ENCODE assay signal across 10 cellular contexts in genomic region chr15:90230610-90231009, GRCh38. TPM values are rescaled to one million over a fixed set of nuclear protein-coding genes. Genes with fewer than 3 reads are reported as not detected.
DNase-seq lines count a peak whose midpoint lies in the region; ATAC-seq, FAIRE-seq and TF ChIP-seq lines count a peak whose summit lies in the region.
"Had no signal": no experiment of that assay in that cellular context is flagged by ENCODE, and none has a peak within 500 bp of the region (broad histone marks: within the 10 kb centered on the region; RNA-seq: fewer than 3 reads in every experiment).

No MANE protein-coding gene starts in this region.

- H3K9me3 ChIP-seq in body of pancreas: no peaks in the 10 kb centered on the region
- H3K9me3 ChIP-seq in naive thymus-derived CD4-positive, alpha-beta T cell (ENCODE audit: control insufficient read depth in 2 of 3, low read length in 3 of 3): no peaks in the 10 kb centered on the region

- TF ChIP-seq CTCF in 22Rv1 (IDR thresholded peaks at IDR 0.05) (no peak), body of pancreas (IDR thresholded peaks at IDR 0.05) (no peak)

- no peak for TF ChIP-seq POLR2A in GM12891 (IDR thresholded peaks at IDR 0.05; ENCODE audit: low read depth, low read length)
- no peak for TF ChIP-seq POLR2A in body of pancreas (IDR thresholded peaks at IDR 0.05)

- peak overlapping the region; percentile 87 to 95 (median 92) for H3K4me3 Mint-ChIP-seq in naive thymus-derived CD4-positive, alpha-beta T cell

- H3K9me3 Mint-ChIP-seq in naive thymus-derived CD4-positive, alpha-beta T cell: no peaks in the 10 kb centered on the region

- H3K4me1 Mint-ChIP-seq in naive thymus-derived CD4-positive, alpha-beta T cell: peaks cover 36 to 57% (median 51%) of the 10 kb centered on the region in 7 donors

- FAIRE-seq in GM12891 (lab: Jason Lieb, UNC): no peak

- no peaks in the 10 kb centered on the region for H3K27me3 Mint-ChIP-seq in naive thymus-derived CD4-positive, alpha-beta T cell

- H3K4me3 ChIP-seq in body of pancreas: no peak overlapping the region
- peak overlapping the region; percentile 92 for H3K4me3 ChIP-seq in naive thymus-derived CD4-positive, alpha-beta T cell (ENCODE audit: low read length)

- intact Hi-C loops in body of pancreas (cut with DNase I): no loop called here
- intact Hi-C loops in naive thymus-derived CD4-positive, alpha-beta T cell (cut with micrococcal nuclease): loop anchor here (1.0 to 5.0 kb wide), 12 partner anchors 11 to 898 kb away; partner anchors contain the start of genes AP3S2 (in 2 of the 2), POLG (in 1 of the 2) and SEMA4B (in 1 of the 2)

- in situ Hi-C loops in G401 (cut with HindIII; ENCODE audit: low sequenced_read_pairs): no loop called here

- H3K27ac ChIP-seq in 22Rv1 (peak overlapping the region; percentile 86), body of pancreas (peak overlapping the region; percentile 93 to 98 (median 95))
- peak overlapping the region; percentile 99 for H3K27ac ChIP-seq in naive thymus-derived CD4-positive, alpha-beta T cell (ENCODE audit: low read depth, low read length)

- POLR2A ChIA-PET in naive thymus-derived CD4-positive, alpha-beta T cell (lab: Charles Lee): interaction anchor here (0.7 to 7.8 kb wide), 9 partner anchors 8 to 1142 kb away, joined by 3 to 95 read pairs (median 9); partner anchors contain the start of genes ABHD2, NGRN, SEMA4B and TTLL13

- ATAC-seq in body of pancreas (no peak), HG03439 (IDR thresholded peaks at IDR 0.05; ENCODE audit: unreplicated experiment) (no peak), HG03571 (IDR thresholded peaks at IDR 0.05; ENCODE audit: unreplicated experiment) (no peak)
- ATAC-seq in naive thymus-derived CD4-positive, alpha-beta T cell: no peak

- H3K4me1 ChIP-seq in body of pancreas: peaks cover 79% of the 10 kb centered on the region
- H3K4me1 ChIP-seq in naive thymus-derived CD4-positive, alpha-beta T cell (ENCODE audit: control insufficient read depth in 2 of 2, insufficient read depth in 2 of 2, low read length in 2 of 2): peaks cover 39 to 43% of the 10 kb centered on the region in 2 donors

- H3K36me3 ChIP-seq in body of pancreas (replicated peaks in 1 of 2; ENCODE audit: insufficient read depth in 1 of 2, low read depth in 2 of 2): peaks cover 0 to 12% of the 10 kb centered on the region in 2 donors
- peaks cover 7 to 39% (median 23%) of the 10 kb centered on the region in 3 experiments for H3K36me3 ChIP-seq in naive thymus-derived CD4-positive, alpha-beta T cell (ENCODE audit: control insufficient read depth in 2 of 3, insufficient read depth in 3 of 3, low read length in 3 of 3)

- 44% methylated on average over 7 to 8 of the region's 8 CpGs for WGBS in body of pancreas, 2 donors

- CTCF ChIA-PET in naive thymus-derived CD4-positive, alpha-beta T cell (lab: Charles Lee): interaction anchor here (0.6 to 1.3 kb wide), 3 partner anchors 28 to 112 kb away, joined by 3 to 4 read pairs (median 3); no protein-coding TSS in a partner anchor

- H3K27me3 ChIP-seq in body of pancreas: no peaks in the 10 kb centered on the region
- no peaks in the 10 kb centered on the region for H3K27me3 ChIP-seq in naive thymus-derived CD4-positive, alpha-beta T cell (ENCODE audit: control insufficient read depth in 2 of 2, insufficient read depth in 2 of 2, low read length in 2 of 2)

- no peak for DNase-seq in GM12891 (ENCODE audit: insufficient read length, low spot score)
- DNase-seq in body of pancreas: no peak
- DNase-seq in naive thymus-derived CD4-positive, alpha-beta T cell: no peak
- DNase-seq in NCI-H187 (lab: John Stamatoyannopoulos, UW): no peak
- DNase-seq in G401 (ENCODE audit: low spot score): no peak
- DNase-seq: SW 1271 had no signal

- peaks cover 0 to 23% (median 16%) of the 10 kb centered on the region in 5 donors for H3K36me3 Mint-ChIP-seq in naive thymus-derived CD4-positive, alpha-beta T cell

- peak overlapping the region; percentile 96 to 100 (median 98) for H3K27ac Mint-ChIP-seq in naive thymus-derived CD4-positive, alpha-beta T cell

TF ChIP-seq in GM12891, 5 proteins besides CTCF, POLR2A, EP300 and RAD21:
- TF ChIP-seq TAF1 (IDR thresholded peaks at IDR 0.05; ENCODE audit: low read depth, low read length) (no peak), POU2F2 (IDR thresholded peaks at IDR 0.05; ENCODE audit: low read depth, low read length) (0 out of 2 replicates have a peak, but pooled peaks have one; percentile 15), SPI1 (IDR thresholded peaks at IDR 0.05; ENCODE audit: low read depth, low read length) (no peak), POLR2AphosphoS5 (IDR thresholded peaks at IDR 0.05; ENCODE audit: low read depth, low read length) (no peak), PAX5 (IDR thresholded peaks at IDR 0.05; ENCODE audit: insufficient read depth, low read length, severe bottlenecking) (no peak)

RNA-seq across cellular contexts. Expression of gene CIB1, which starts 3.1 kb away (rescaled TPM):
- polyA plus RNA-seq in GM12891 (2012; ENCODE audit: low read depth, missing spikeins): 88.7 TPM
- total RNA-seq in body of pancreas: 10 to 100 TPM; 36.6 to 59.0 TPM
- 100 to 1,000 TPM in 3 of 5 experiments, 10 to 100 TPM in 2; 76.8 to 149 (median 127) TPM for total RNA-seq in naive thymus-derived CD4-positive, alpha-beta T cell
- 100 to 1,000 TPM; 224 to 229 TPM for polyA plus RNA-seq in naive thymus-derived CD4-positive, alpha-beta T cell
- total RNA-seq in G401 (2014; rRNA removed; shearing (Covaris generic)): 82.0 and 83.7 TPM in 2 replicates

RNA-seq across cellular contexts. Expression of gene GDPGP1, which starts 3.4 kb away (rescaled TPM):
- polyA plus RNA-seq in GM12891 (2012; ENCODE audit: low read depth, missing spikeins): 2.0 TPM
- 1 to 10 TPM in 1 of 2 donors, under 1 TPM in 1; 0.33 to 5.2 TPM for total RNA-seq in body of pancreas
- total RNA-seq in naive thymus-derived CD4-positive, alpha-beta T cell: 10 to 100 TPM in 4 of 5 experiments, 1 to 10 TPM in 1; 7.3 to 16.3 (median 14.9) TPM
- 1 to 10 TPM in 1 of 2 donors, under 1 TPM in 1; 0.61 to 1.2 TPM for polyA plus RNA-seq in naive thymus-derived CD4-positive, alpha-beta T cell
- 3.4 and 4.2 TPM in 2 replicates for total RNA-seq in G401 (2014; rRNA removed; shearing (Covaris generic))

RNA-seq across cellular contexts. Expression of gene TTLL13, which starts 18.7 kb away (rescaled TPM):
- polyA plus RNA-seq in GM12891 (2012; ENCODE audit: low read depth, missing spikeins): 0.06 TPM
- total RNA-seq in body of pancreas: not detected
- 1 to 10 TPM in 1 of 5 experiments, under 1 TPM in 3, not detected in 1; 0.40 to 1.8 (median 0.63) TPM for total RNA-seq in naive thymus-derived CD4-positive, alpha-beta T cell
- polyA plus RNA-seq in naive thymus-derived CD4-positive, alpha-beta T cell: not detected
- total RNA-seq in G401 (2014; rRNA removed; shearing (Covaris generic)): not detected in 2 replicates
- total RNA-seq: osteocyte had no signal

RNA-seq across cellular contexts. Expression of gene SEMA4B, which starts 29.5 kb away (rescaled TPM):
- 8.2 TPM for polyA plus RNA-seq in GM12891 (2012; ENCODE audit: low read depth, missing spikeins)
- 10 to 100 TPM; 42.8 to 63.9 TPM for total RNA-seq in body of pancreas
- 10 to 100 TPM; 15.9 to 31.0 (median 20.7) TPM for total RNA-seq in naive thymus-derived CD4-positive, alpha-beta T cell
- polyA plus RNA-seq in naive thymus-derived CD4-positive, alpha-beta T cell: 10 to 100 TPM in 1 of 2 donors, 1 to 10 TPM in 1; 5.6 to 11.0 TPM
- 7.1 and 25.4 TPM in 2 replicates for total RNA-seq in G401 (2014; rRNA removed; shearing (Covaris generic))

RNA-seq across cellular contexts. Expression of gene NGRN, which starts 34.9 kb away (rescaled TPM):
- 16.2 TPM for polyA plus RNA-seq in GM12891 (2012; ENCODE audit: low read depth, missing spikeins)
- 10 to 100 TPM; 27.4 to 27.8 TPM for total RNA-seq in body of pancreas
- total RNA-seq in naive thymus-derived CD4-positive, alpha-beta T cell: 10 to 100 TPM; 34.1 to 51.5 (median 48.4) TPM
- polyA plus RNA-seq in naive thymus-derived CD4-positive, alpha-beta T cell: 10 to 100 TPM; 29.7 to 48.5 TPM
- total RNA-seq in G401 (2014; rRNA removed; shearing (Covaris generic)): 105 and 114 TPM in 2 replicates
